Comparison of ENCODE assay signal across 9 cellular contexts in genomic region chr20:9068896-9069663, GRCh38. TPM values are rescaled to one million over a fixed set of nuclear protein-coding genes. Genes with fewer than 3 reads are reported as not detected.
DNase-seq lines count a peak whose midpoint lies in the region; ATAC-seq, FAIRE-seq and TF ChIP-seq lines count a peak whose summit lies in the region.
"Had no signal": no experiment of that assay in that cellular context is flagged by ENCODE, and none has a peak within 500 bp of the region (broad histone marks: within the 10 kb centered on the region; RNA-seq: fewer than 3 reads in every experiment).

TSS of gene PLCB4 (plus strand) at chr20:9069087. CDS start at chr20:9307815, 238,728 bp downstream.

- ATAC-seq in GM23338 (peak; percentile 22), HG03108 (IDR thresholded peaks at IDR 0.05; ENCODE audit: unreplicated experiment) (no peak)

- no peaks in the 10 kb centered on the region for H3K9me3 ChIP-seq in spleen

- H3K27ac ChIP-seq in GM23338 (ENCODE audit: low read depth) (peak within 1 kb of the TSS; percentile 90), spleen (peak within 1 kb of the TSS in 6 of 8 donors; percentile 6 to 60 (median 21))

- intact Hi-C loops in spleen (cut with DNase I; ENCODE audit: low total_unique reads) = no loop called here

- H3K9me2 ChIP-seq in GM23338 (ENCODE audit: insufficient read depth) = no peaks in the 10 kb centered on the region

- peak within 1 kb of the TSS; percentile 99 for H3K4me3 Mint-ChIP-seq in GM23338
- H3K4me3 Mint-ChIP-seq in immature natural killer cell = peak within 1 kb of the TSS; percentile 61 to 80 (median 70)

- H3K4me2 ChIP-seq in GM23338 = peak within 1 kb of the TSS; percentile 93

- no peaks in the 10 kb centered on the region for H4K20me1 ChIP-seq in GM23338 (replicated peaks; ENCODE audit: insufficient read depth)

- H3K36me3 Mint-ChIP-seq in GM23338 (ENCODE audit: low read depth) = peaks cover 3% of the 10 kb centered on the region; the same call in 1 of the 3 replicates
- H3K36me3 Mint-ChIP-seq in immature natural killer cell = peaks cover 0 to 4% (median 0%) of the 10 kb centered on the region in 3 donors

- H3K4me1 Mint-ChIP-seq in GM23338 = peaks cover 45% of the 10 kb centered on the region
- peaks cover 2 to 9% of the 10 kb centered on the region in 2 donors for H3K4me1 Mint-ChIP-seq in immature natural killer cell

- peaks cover 9% of the 10 kb centered on the region for H3K27me3 Mint-ChIP-seq in GM23338 (ENCODE audit: insufficient read depth, low read depth, poor library complexity)
- peaks cover 0 to 3% (median 3%) of the 10 kb centered on the region in 3 donors for H3K27me3 Mint-ChIP-seq in immature natural killer cell (ENCODE audit: low read depth in 3 of 3)

- H3K79me2 ChIP-seq in GM23338 (replicated peaks; ENCODE audit: insufficient read depth) = peaks cover 47% of the 10 kb centered on the region

- H3K4me3 ChIP-seq in GM23338 (peak within 1 kb of the TSS; percentile 66), bronchial epithelial cell (ENCODE audit: low read depth, low read length) (peak within 1 kb of the TSS; percentile 61), spleen (peak within 1 kb of the TSS; percentile 1 to 67 (median 44))

- H3K27me3 ChIP-seq in GM23338 (ENCODE audit: insufficient read depth) (no peaks in the 10 kb centered on the region), bronchial epithelial cell (ENCODE audit: control insufficient read depth, insufficient read depth, low read length) (no peaks in the 10 kb centered on the region), spleen (replicated peaks in 1 of 7) (peaks cover 0 to 40% (median 20%) of the 10 kb centered on the region in 7 donors)

- H3K9me3 Mint-ChIP-seq in GM23338 (peaks cover 3% of the 10 kb centered on the region; the same call in 1 of the 3 replicates), immature natural killer cell (peaks cover 0 to 9% (median 2%) of the 10 kb centered on the region in 6 donors)

- no peaks in the 10 kb centered on the region for H3F3A ChIP-seq in GM23338 (replicated peaks; ENCODE audit: low read depth)

- no peak for TF ChIP-seq POLR2A in spleen (IDR thresholded peaks at IDR 0.05)
- TF ChIP-seq POLR2A in GM12891 (IDR thresholded peaks at IDR 0.05; ENCODE audit: low read depth, low read length) = no peak

- H3K36me3 ChIP-seq in GM23338 (ENCODE audit: insufficient read depth) (no peaks in the 10 kb centered on the region), bronchial epithelial cell (ENCODE audit: control insufficient read depth, insufficient read depth, low read length) (no peaks in the 10 kb centered on the region), spleen (no peaks in the 10 kb centered on the region)

- H3K4me1 ChIP-seq in GM23338 (ENCODE audit: insufficient read depth) (peaks cover 42% of the 10 kb centered on the region), spleen (peaks cover 0 to 23% (median 8%) of the 10 kb centered on the region in 6 donors)

- no peak for TF ChIP-seq CTCF in GM23338 (conservative IDR thresholded peaks at IDR 0.05; ENCODE audit: low read depth in 2 of 2)
- TF ChIP-seq CTCF in bronchial epithelial cell (IDR thresholded peaks at IDR 0.05; ENCODE audit: insufficient read depth, low read length, severe bottlenecking) = no peak
- TF ChIP-seq CTCF in spleen (IDR thresholded peaks at IDR 0.05 in 8 of 11, conservative IDR thresholded peaks at IDR 0.05 in 3 of 11) = no peak

- peak; percentile 56 for DNase-seq in GM23338 (ENCODE audit: low spot score)
- DNase-seq in NCI-H345 treated with DMSO at 0.1 percent for 48 hours (lab: John Stamatoyannopoulos, UW; ENCODE audit: unreplicated experiment) = peak; percentile 70
- peak; percentile 19 for DNase-seq in bronchial epithelial cell (ENCODE audit: low read depth)
- DNase-seq in immature natural killer cell = no peak
- DNase-seq in spleen = no peak
- DNase-seq in middle frontal gyrus (ENCODE audit: extremely low spot score, low spot score) = no peak
- no peak for DNase-seq in GM12891 (ENCODE audit: insufficient read length, low spot score)

- peak within 1 kb of the TSS; percentile 81 for H2AFZ ChIP-seq in GM23338

- WGBS in spleen, 5 donors = 1 to 7% (median 2%) methylated on average over 14 to 68 of the region's 68 CpGs

- no peak for FAIRE-seq in bronchial epithelial cell (lab: Jason Lieb, UNC)
- no peak for FAIRE-seq in GM12891 (lab: Jason Lieb, UNC)
- FAIRE-seq: TTC549 had no signal

- H3K27ac Mint-ChIP-seq in GM23338 = peak within 1 kb of the TSS; percentile 85; the same call in 1 of the 2 replicates
- H3K27ac Mint-ChIP-seq in immature natural killer cell = no peak within 1 kb of the TSS

TF ChIP-seq in GM23338, 12 proteins besides CTCF, POLR2A, EP300 and RAD21:
- no peak for TF ChIP-seq EZH2 (IDR thresholded peaks at IDR 0.05; ENCODE audit: low read depth, unreplicated experiment)
- no peak for TF ChIP-seq CREB1 (CRISPR knock-in tag; IDR thresholded peaks at IDR 0.05; ENCODE audit: low read depth)
- no peak for TF ChIP-seq POLR2AphosphoS5 (IDR thresholded peaks at IDR 0.05; ENCODE audit: low read depth)

TF ChIP-seq in GM12891, 5 proteins besides CTCF, POLR2A, EP300 and RAD21:
- TF ChIP-seq PAX5 (IDR thresholded peaks at IDR 0.05; ENCODE audit: insufficient read depth, low read length, severe bottlenecking) (no peak), TAF1 (IDR thresholded peaks at IDR 0.05; ENCODE audit: low read depth, low read length) (no peak), POLR2AphosphoS5 (IDR thresholded peaks at IDR 0.05; ENCODE audit: low read depth, low read length) (no peak), SPI1 (IDR thresholded peaks at IDR 0.05; ENCODE audit: low read depth, low read length) (no peak), POU2F2 (IDR thresholded peaks at IDR 0.05; ENCODE audit: low read depth, low read length) (no peak)

RNA-seq across cellular contexts. Expression of gene PLCB4, which starts in this region (rescaled TPM):
- 5.9 and 16.1 TPM in 2 replicates for total RNA-seq in GM23338 (2014; rRNA removed; shearing (Covaris generic))
- polyA plus RNA-seq in GM23338 (2016; fragmentation: Nextera tagmentation; extraction: Ambion mirVana) (3.5 and 6.5 TPM in 2 replicates), immature natural killer cell (not detected), spleen (1 to 10 TPM in 1 of 3 donors, under 1 TPM in 2; 0.76 to 1.7 (median 0.83) TPM)
- total RNA-seq in bronchial epithelial cell (1.6 and 2.0 TPM in 2 replicates), spleen (1 to 10 TPM in 6 of 7 donors, under 1 TPM in 1; 0.43 to 4.9 (median 2.6) TPM)
- polyA plus RNA-seq in GM12891 (2012; ENCODE audit: low read depth, missing spikeins) = not detected

Comparison
In these comparisons a context has a peak if more than half of its experiments do, and no peak if none do; other contexts are left out.
1. DNase-seq: peak in GM23338 (single experiment), NCI-H345 treated with DMSO at 0.1 percent for 48 hours (single experiment) and bronchial epithelial cell (single experiment); none in immature natural killer cell (0 of 3), spleen (single experiment), middle frontal gyrus (single experiment) and GM12891 (single experiment).
2. Peak in every context shown above with its lines, with median percentiles within 50 percentile points of each other: H3K4me3 ChIP-seq.